Comparison of ENCODE assay signal across 8 cellular contexts in the genomic region with DNA sequence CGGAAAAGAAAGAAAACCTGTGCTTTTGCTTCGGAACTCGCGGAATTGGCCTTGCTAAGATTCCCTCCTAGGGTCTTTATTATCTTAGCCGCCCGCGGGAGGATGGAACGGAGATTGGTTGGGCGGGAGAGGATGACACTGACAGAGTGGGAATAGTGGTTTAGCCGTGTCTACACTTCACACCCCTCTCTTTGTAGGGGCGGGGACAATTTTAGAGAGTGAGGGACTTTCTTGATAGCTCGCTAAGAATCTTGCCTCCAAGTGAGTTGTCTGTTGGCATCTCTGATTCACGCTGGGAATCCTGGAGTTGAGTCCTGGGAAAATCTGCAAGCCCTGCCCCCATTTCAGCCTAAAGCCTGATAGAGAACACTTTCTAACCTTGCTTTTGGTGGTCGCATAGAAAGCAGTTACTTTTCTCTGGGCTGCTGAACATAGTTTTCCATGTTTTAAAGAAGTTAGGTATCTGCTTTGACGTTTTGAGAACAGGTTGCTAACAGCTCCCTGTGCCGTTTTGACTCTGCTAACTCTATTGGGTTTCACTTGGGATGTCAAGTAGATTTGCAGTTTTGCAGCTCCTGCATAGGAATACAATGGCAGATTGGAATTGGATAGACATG. TPM values are rescaled to one million over a fixed set of nuclear protein-coding genes. Genes with fewer than 3 reads are reported as not detected.
DNase-seq lines count a peak whose midpoint lies in the region; FAIRE-seq and TF ChIP-seq lines count a peak whose summit lies in the region.

No MANE protein-coding gene starts in this region.

- no peaks in the 10 kb centered on the region for H3K27me3 ChIP-seq in right atrium auricular region

- peaks cover 0 to 20% of the 10 kb centered on the region in 2 donors for H3K4me1 ChIP-seq in right atrium auricular region

- H3K27ac ChIP-seq in right atrium auricular region, result peak overlapping the region; percentile 88 to 89

- H3K4me3 ChIP-seq in AG09309 (ENCODE audit: control insufficient read depth, low read depth, low read length), result peak overlapping the region; percentile 66
- peak overlapping the region; percentile 73 to 92 for H3K4me3 ChIP-seq in right atrium auricular region
- peak overlapping the region; percentile 67 for H3K4me3 ChIP-seq in skeletal muscle cell (ENCODE audit: low read depth, low read length)

- peaks cover 28% of the 10 kb centered on the region for H3K36me3 ChIP-seq in right atrium auricular region

- H3K9me3 ChIP-seq in right atrium auricular region, result no peaks in the 10 kb centered on the region

- peak; percentile 5 for FAIRE-seq in GM18507 (lab: Jason Lieb, UNC)

- TF ChIP-seq CTCF in AG09309 (IDR thresholded peaks at IDR 0.05; ENCODE audit: control insufficient read depth, insufficient read depth, low read depth, low read length, missing control alignments) (no peak), right atrium auricular region (IDR thresholded peaks at IDR 0.05) (no peak)

- DNase-seq in AG09309 (ENCODE audit: low read depth) (no peak), GM18507 (ENCODE audit: extremely low spot score, insufficient read length, low read depth) (no peak), MV-4-11 (lab: John Stamatoyannopoulos, UW) (peak; percentile 16), right atrium auricular region (ENCODE audit: low spot score) (no peak), skeletal muscle cell (ENCODE audit: low read depth) (no peak), NCI-H1092 treated with DMSO at 0.1 percent for 48 hours (lab: John Stamatoyannopoulos, UW) (no peak), SW 1271 (lab: John Stamatoyannopoulos, UW) (no peak)
- peak; percentile 23 for DNase-seq in activated gamma-delta T cell treated with anti-CD3 and anti-CD28 coated beads, Interleukin-2, amount 50 U/mL, for 16 hours (ENCODE audit: low read depth)

RNA-seq across cellular contexts. Expression of a gene that starts 0.7 kb away (rescaled TPM):
- total RNA-seq in right atrium auricular region, result 10 to 100 TPM; 18.6 to 18.9 TPM

Comparison
In these comparisons a context has a peak if more than half of its experiments do, and no peak if none do; other contexts are left out.
1. DNase-seq: peak in MV-4-11 (single experiment) and activated gamma-delta T cell treated with anti-CD3 and anti-CD28 coated beads, Interleukin-2, amount 50 U/mL, for 16 hours (single experiment); none in AG09309 (single experiment), GM18507 (single experiment), right atrium auricular region (single experiment), skeletal muscle cell (single experiment), NCI-H1092 treated with DMSO at 0.1 percent for 48 hours (single experiment) and SW 1271 (0 of 2).
2. Peak in every context shown above with its lines, with median percentiles within 50 percentile points of each other: H3K4me3 ChIP-seq.